1 cellular context compared by ENCODE assay signal in the genomic region with DNA sequence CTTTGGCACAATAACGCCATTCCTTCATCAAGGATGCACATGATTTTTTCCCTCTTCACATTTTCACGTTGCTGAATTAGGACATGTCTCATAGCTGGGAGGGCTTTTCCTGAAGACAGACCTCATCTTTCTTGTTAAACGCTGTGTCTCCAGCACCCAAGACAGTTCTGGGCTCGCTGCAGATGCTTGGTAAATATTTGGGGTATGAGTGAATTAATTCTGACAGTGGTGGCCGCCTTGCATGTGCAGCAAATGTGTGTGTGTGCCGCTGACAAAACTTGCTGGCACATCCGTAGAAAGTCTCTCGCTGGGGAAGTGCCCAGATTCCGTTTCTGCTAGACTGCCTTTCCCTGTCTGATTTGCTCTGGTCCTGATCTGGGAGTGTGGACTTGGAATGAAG.
TF ChIP-seq lines count a peak whose summit lies in the region.

No MANE protein-coding gene starts in this region.

TF ChIP-seq in endothelial cell of umbilical vein, 7 proteins besides CTCF, POLR2A, EP300 and RAD21:
- no peak for TF ChIP-seq GATA2 (IDR thresholded peaks at IDR 0.05; ENCODE audit: insufficient read depth, insufficient read length, low read depth, low read length)
- no peak for TF ChIP-seq MYC (IDR thresholded peaks at IDR 0.05; ENCODE audit: low read depth, low read length)
- TF ChIP-seq POLR2AphosphoS5 (IDR thresholded peaks at IDR 0.05; ENCODE audit: insufficient read depth, low read depth, low read length): no peak
- TF ChIP-seq, protein P1, sequence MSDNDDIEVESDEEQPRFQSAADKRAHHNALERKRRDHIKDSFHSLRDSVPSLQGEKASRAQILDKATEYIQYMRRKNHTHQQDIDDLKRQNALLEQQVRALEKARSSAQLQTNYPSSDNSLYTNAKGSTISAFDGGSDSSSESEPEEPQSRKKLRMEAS (IDR thresholded peaks at IDR 0.05; ENCODE audit: insufficient read depth, insufficient read length): no peak
- no peak for TF ChIP-seq FOS (IDR thresholded peaks at IDR 0.05; ENCODE audit: borderline replicate concordance, insufficient read depth, low read length)
- no peak for TF ChIP-seq EZH2 (IDR thresholded peaks at IDR 0.05; ENCODE audit: borderline replicate concordance, low read depth, low read length, severe bottlenecking)
- no peak for TF ChIP-seq JUN (IDR thresholded peaks at IDR 0.05; ENCODE audit: borderline replicate concordance, insufficient read depth, insufficient read length, low read depth)
